In genomic region chr12:49895773-49896172, GRCh38 we compare ENCODE assay signal across 36 cellular contexts. TPM values are rescaled to one million over a fixed set of nuclear protein-coding genes. Genes with fewer than 3 reads are reported as not detected.
DNase-seq lines count a peak whose midpoint lies in the region; ATAC-seq and TF ChIP-seq lines count a peak whose summit lies in the region.
"Had no signal": no experiment of that assay in that cellular context is flagged by ENCODE, and none has a peak within 500 bp of the region (broad histone marks: within the 10 kb centered on the region; RNA-seq: fewer than 3 reads in every experiment).

No MANE protein-coding gene starts in this region.

- H4K20me1 ChIP-seq in BLaER1 (no peaks in the 10 kb centered on the region), Karpas-422 (ENCODE audit: insufficient read depth, low read depth, low read length) (no peaks in the 10 kb centered on the region)

- no peak overlapping the region for H2AFZ ChIP-seq in Karpas-422 (ENCODE audit: low read length)
- no peak overlapping the region for H2AFZ ChIP-seq in parathyroid adenoma

- H3K9me3 Mint-ChIP-seq in activated T-cell treated with anti-CD3 and anti-CD28 coated beads, Interleukin-2, amount 50 U/mL, for 4 hours, result no peaks in the 10 kb centered on the region
- H3K9me3 Mint-ChIP-seq: activated CD8-positive, alpha-beta T cell treated with anti-CD3 and anti-CD28 coated beads for 36 hours; activated naive CD4-positive, alpha-beta T cell treated with anti-CD3 and anti-CD28 coated beads, Interleukin-2, amount 50 U/mL, for 24 hours; activated T-helper 17 cell treated with anti-CD3 and anti-CD28 coated beads, Interleukin-2, amount 50 U/mL, for 72 hours had no signal

- H3K9me2 ChIP-seq in Karpas-422 (replicated peaks; ENCODE audit: insufficient read depth, low read length), result no peaks in the 10 kb centered on the region

- no peak for TF ChIP-seq CTCF in parathyroid adenoma (IDR thresholded peaks at IDR 0.05)

- H3K9ac ChIP-seq in BLaER1 (no peak overlapping the region), Karpas-422 (ENCODE audit: low read length) (peak overlapping the region; percentile 55), parathyroid adenoma (no peak overlapping the region)

- H3K36me3 Mint-ChIP-seq in activated T-cell treated with anti-CD3 and anti-CD28 coated beads, Interleukin-2, amount 50 U/mL, for 4 hours (ENCODE audit: insufficient read depth), result no peaks in the 10 kb centered on the region
- H3K36me3 Mint-ChIP-seq: activated naive CD4-positive, alpha-beta T cell treated with anti-CD3 and anti-CD28 coated beads, Interleukin-2, amount 50 U/mL, for 24 hours; naive thymus-derived CD4-positive, alpha-beta T cell had no signal

- H3K27ac ChIP-seq in BLaER1, result peak overlapping the region; percentile 10; the same call in 1 of the 2 replicates
- peak overlapping the region; percentile 53 for H3K27ac ChIP-seq in Karpas-422 (ENCODE audit: low read length)
- H3K27ac ChIP-seq in esophagus (ENCODE audit: low read depth in 2 of 2, low read length in 1 of 2), result peak overlapping the region; percentile 32 to 43
- peak overlapping the region; percentile 59 for H3K27ac ChIP-seq in parathyroid adenoma
- H3K27ac ChIP-seq: brain microvascular endothelial cell, HL-60, thyroid gland had no signal

- H3K4me2 ChIP-seq in BLaER1 (peak overlapping the region; percentile 48), Karpas-422 (ENCODE audit: low read depth, low read length, poor library complexity, severe bottlenecking) (peak overlapping the region; percentile 33), parathyroid adenoma (ENCODE audit: low read length) (no peak overlapping the region)

- H3K4me1 ChIP-seq in BLaER1 (peaks cover 35% of the 10 kb centered on the region), Karpas-422 (ENCODE audit: low read length) (peaks cover 93% of the 10 kb centered on the region), esophagus (ENCODE audit: control insufficient read depth in 2 of 2, insufficient read depth in 2 of 2, low read length in 1 of 2) (peaks cover 0 to 26% of the 10 kb centered on the region in 2 donors), parathyroid adenoma (peaks cover 48% of the 10 kb centered on the region)
- H3K4me1 ChIP-seq: HAP-1 had no signal

- peaks cover 9% of the 10 kb centered on the region for H3K27me3 Mint-ChIP-seq in activated T-cell treated with anti-CD3 and anti-CD28 coated beads, Interleukin-2, amount 50 U/mL, for 4 hours (ENCODE audit: low read depth)
- H3K27me3 Mint-ChIP-seq: activated CD4-positive, alpha-beta T cell treated with anti-CD3 and anti-CD28 coated beads for 36 hours; activated CD8-positive, alpha-beta T cell treated with anti-CD3 and anti-CD28 coated beads for 36 hours; activated naive CD4-positive, alpha-beta T cell treated with anti-CD3 and anti-CD28 coated beads, Interleukin-2, amount 50 U/mL, for 24 hours had no signal

- H3K9me3 ChIP-seq in BLaER1 (no peaks in the 10 kb centered on the region), Karpas-422 (ENCODE audit: low read length) (no peaks in the 10 kb centered on the region), esophagus (ENCODE audit: control insufficient read depth in 2 of 2, insufficient read depth in 1 of 2, low read depth in 1 of 2, low read length in 1 of 2) (no peaks in the 10 kb centered on the region), parathyroid adenoma (ENCODE audit: control insufficient read depth, low read length) (no peaks in the 10 kb centered on the region)
- H3K9me3 ChIP-seq: HAP-1, thyroid gland had no signal

- DNase-seq in Karpas-422 (no peak), SHP77 (lab: John Stamatoyannopoulos, UW) (no peak), epidermal melanocyte (ENCODE audit: insufficient read length, low spot score) (no peak)
- DNase-seq in activated T-cell treated with anti-CD3 and anti-CD28 coated beads, Interleukin-2, amount 50 U/mL, for 4 hours, result no peak
- DNase-seq: activated CD4-positive, alpha-beta T cell treated with anti-CD3 and anti-CD28 coated beads for 36 hours; activated CD8-positive, alpha-beta memory T cell treated with anti-CD3 and anti-CD28 coated beads, Interleukin-2, amount 50 U/mL, for 48 hours; activated CD8-positive, alpha-beta T cell treated with anti-CD3 and anti-CD28 coated beads for 36 hours; amygdala; brain microvascular endothelial cell; EL; KG1; MM.1S; naive thymus-derived CD4-positive, alpha-beta T cell; NCI-H1417 treated with DMSO at 0.1 percent for 48 hours; NCI-H2029 treated with DMSO at 0.1 percent for 48 hours; NCI-H2227 treated with DMSO at 0.1 percent for 48 hours; NCI-H526 treated with DMSO at 0.1 percent for 48 hours; NK-92 treated with Interleukin-12 subunit alpha and Interleukin-12 subunit beta, amount 100 ng/mL, for 24 hours; nucleus accumbens; PC-3; retina; stimulated activated naive CD4-positive, alpha-beta T cell treated with Interleukin-2 at 50 U/mL for 16 hours; thyroid gland had no signal

- no peak for ATAC-seq in GM18861 (IDR thresholded peaks at IDR 0.05; ENCODE audit: unreplicated experiment)
- no peak for ATAC-seq in activated T-cell treated with anti-CD3 and anti-CD28 coated beads, Interleukin-2, amount 50 U/mL, for 4 hours
- ATAC-seq: activated CD4-positive, alpha-beta T cell treated with anti-CD3 and anti-CD28 coated beads for 36 hours; activated CD8-positive, alpha-beta T cell treated with anti-CD3 and anti-CD28 coated beads for 36 hours; activated T-helper 17 cell treated with anti-CD3 and anti-CD28 coated beads, Interleukin-2, amount 50 U/mL, for 72 hours; naive thymus-derived CD4-positive, alpha-beta T cell; PC-3 had no signal

- WGBS in esophagus, 2 donors, result 49 to 51% methylated on average over 9 of the region's 9 CpGs

- H3K4me1 Mint-ChIP-seq in activated T-cell treated with anti-CD3 and anti-CD28 coated beads, Interleukin-2, amount 50 U/mL, for 4 hours (ENCODE audit: low read depth), result no peaks in the 10 kb centered on the region
- H3K4me1 Mint-ChIP-seq: activated CD4-positive, alpha-beta T cell treated with anti-CD3 and anti-CD28 coated beads for 36 hours; activated naive CD4-positive, alpha-beta T cell treated with anti-CD3 and anti-CD28 coated beads, Interleukin-2, amount 50 U/mL, for 24 hours; activated T-helper 17 cell treated with anti-CD3 and anti-CD28 coated beads, Interleukin-2, amount 50 U/mL, for 72 hours had no signal

- H3K4me3 ChIP-seq in BLaER1 (no peak overlapping the region), Karpas-422 (ENCODE audit: low read length) (no peak overlapping the region), esophagus (ENCODE audit: low read depth in 1 of 2, low read length in 2 of 2) (no peak overlapping the region), parathyroid adenoma (ENCODE audit: low read depth, low read length) (no peak overlapping the region)
- H3K4me3 ChIP-seq: HAP-1, skin epidermis, thyroid gland had no signal

- no peak overlapping the region for H3K4me3 Mint-ChIP-seq in activated T-cell treated with anti-CD3 and anti-CD28 coated beads, Interleukin-2, amount 50 U/mL, for 4 hours
- H3K4me3 Mint-ChIP-seq: activated CD4-positive, alpha-beta T cell treated with anti-CD3 and anti-CD28 coated beads for 36 hours; activated CD8-positive, alpha-beta T cell treated with anti-CD3 and anti-CD28 coated beads for 36 hours; activated naive CD4-positive, alpha-beta T cell treated with anti-CD3 and anti-CD28 coated beads, Interleukin-2, amount 50 U/mL, for 24 hours; activated T-helper 17 cell treated with anti-CD3 and anti-CD28 coated beads, Interleukin-2, amount 50 U/mL, for 72 hours; naive thymus-derived CD4-positive, alpha-beta T cell had no signal

- H3K36me3 ChIP-seq in BLaER1, result no peaks in the 10 kb centered on the region
- H3K36me3 ChIP-seq in Karpas-422 (ENCODE audit: insufficient read depth, low read length), result peaks cover 4% of the 10 kb centered on the region; the same call in 1 of the 2 replicates
- H3K36me3 ChIP-seq in esophagus (ENCODE audit: control insufficient read depth in 2 of 2, insufficient read depth in 2 of 2, low read length in 1 of 2), result no peaks in the 10 kb centered on the region
- no peaks in the 10 kb centered on the region for H3K36me3 ChIP-seq in parathyroid adenoma (ENCODE audit: control insufficient read depth, insufficient read depth, low read length)
- H3K36me3 ChIP-seq: brain microvascular endothelial cell, HAP-1, thyroid gland had no signal

- H3K27me3 ChIP-seq in BLaER1 (no peaks in the 10 kb centered on the region), Karpas-422 (ENCODE audit: low read length) (no peaks in the 10 kb centered on the region), esophagus (ENCODE audit: control insufficient read depth in 1 of 2, insufficient read depth in 2 of 2, low read length in 2 of 2) (no peaks in the 10 kb centered on the region), parathyroid adenoma (ENCODE audit: control insufficient read depth, insufficient read depth, low read length) (no peaks in the 10 kb centered on the region)
- H3K27me3 ChIP-seq: thyroid gland had no signal

- H3K79me2 ChIP-seq in Karpas-422 (ENCODE audit: low read length) (no peaks in the 10 kb centered on the region), parathyroid adenoma (no peaks in the 10 kb centered on the region)

RNA-seq across cellular contexts. Expression of gene FAIM2, which starts 7.9 kb away (rescaled TPM):
- total RNA-seq in Karpas-422 (2014; rRNA removed; shearing (Covaris generic); ENCODE audit: low replicate concordance), result 27.4 and 49.8 TPM in 2 replicates
- polyA plus RNA-seq in esophagus, result under 1 TPM; 0.36 to 0.39 TPM
- total RNA-seq in activated T-cell treated with anti-CD3 and anti-CD28 coated beads, Interleukin-2, amount 50 U/mL, for 4 hours, result under 1 TPM in 2 of 3 donors, not detected in 1; 0.16 to 0.54 TPM
- total RNA-seq: endothelial cell of umbilical vein, kidney epithelial cell had no signal
- polyA plus RNA-seq: naive thymus-derived CD4-positive, alpha-beta T cell had no signal

RNA-seq across cellular contexts. Expression of gene BCDIN3D, which starts 52.9 kb away (rescaled TPM):
- 5.8 and 10.2 TPM in 2 replicates for total RNA-seq in Karpas-422 (2014; rRNA removed; shearing (Covaris generic); ENCODE audit: low replicate concordance)
- polyA plus RNA-seq in esophagus, result 1 to 10 TPM; 2.3 to 2.6 TPM
- 1 to 10 TPM; 4.2 to 6.0 (median 4.3) TPM for total RNA-seq in activated T-cell treated with anti-CD3 and anti-CD28 coated beads, Interleukin-2, amount 50 U/mL, for 4 hours

RNA-seq across cellular contexts. Expression of gene AQP2, which starts 54.8 kb away (rescaled TPM):
- 0.07 and 0.63 TPM in 2 replicates for total RNA-seq in Karpas-422 (2014; rRNA removed; shearing (Covaris generic); ENCODE audit: low replicate concordance)
- polyA plus RNA-seq in esophagus, result not detected
- total RNA-seq in activated T-cell treated with anti-CD3 and anti-CD28 coated beads, Interleukin-2, amount 50 U/mL, for 4 hours, result not detected
- total RNA-seq: activated CD4-positive, alpha-beta T cell treated with anti-CD3 and anti-CD28 coated beads for 36 hours; activated CD8-positive, alpha-beta T cell treated with anti-CD3 and anti-CD28 coated beads for 36 hours; activated T-helper 17 cell treated with anti-CD3 and anti-CD28 coated beads, Interleukin-2, amount 50 U/mL, for 72 hours; chondrocyte; endothelial cell of umbilical vein; kidney epithelial cell; naive thymus-derived CD4-positive, alpha-beta T cell; PC-3; T-helper 2 cell treated with Interferon-gamma antibody and Interleukin-4, amounts not matched to agents 100 ng/mL and 5 ng/mL, for 36 hours had no signal
- polyA plus RNA-seq: endothelial cell of umbilical vein; naive thymus-derived CD4-positive, alpha-beta T cell had no signal

Comparison
In these comparisons a context has a peak if more than half of its experiments do, and no peak if none do; other contexts are left out.
1. RNA of gene FAIM2, which starts 7.9 kb away (total RNA-seq): 27.4 to 49.8 TPM in Karpas-422; 0.16 to 0.54 TPM in activated T-cell treated with anti-CD3 and anti-CD28 coated beads, Interleukin-2, amount 50 U/mL, for 4 hours; every median in the first group is over 10 times any median in the second.
2. Peak in every context shown above with its lines, with median percentiles within 50 percentile points of each other: H3K27ac ChIP-seq.